30 cellular contexts compared by ENCODE assay signal in the genomic region with DNA sequence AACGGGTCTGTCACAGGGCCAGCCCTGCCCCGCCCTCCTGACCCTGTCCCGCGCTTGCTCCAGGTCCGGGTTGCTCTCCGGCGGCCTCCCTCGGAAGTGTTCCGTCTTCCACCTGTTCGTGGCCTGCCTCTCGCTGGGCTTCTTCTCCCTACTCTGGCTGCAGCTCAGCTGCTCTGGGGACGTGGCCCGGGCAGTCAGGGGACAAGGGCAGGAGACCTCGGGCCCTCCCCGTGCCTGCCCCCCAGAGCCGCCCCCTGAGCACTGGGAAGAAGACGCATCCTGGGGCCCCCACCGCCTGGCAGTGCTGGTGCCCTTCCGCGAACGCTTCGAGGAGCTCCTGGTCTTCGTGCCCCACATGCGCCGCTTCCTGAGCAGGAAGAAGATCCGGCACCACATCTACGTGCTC.
"Had no signal": no experiment of that assay in that cellular context is flagged by ENCODE, and none has a peak within 500 bp of the region (broad histone marks: within the 10 kb centered on the region; RNA-seq: fewer than 3 reads in every experiment).

No MANE protein-coding gene starts in this region.

- H3K27me3 Mint-ChIP-seq: activated naive CD4-positive, alpha-beta T cell treated with anti-CD3 and anti-CD28 coated beads, Interleukin-2, amount 10 ng/mL, durations not matched to agents 7 days and 5 days; activated naive CD8-positive, alpha-beta T cell treated with anti-CD3 and anti-CD28 coated beads, Interleukin-2, amount 10 ng/mL, durations not matched to agents 7 days and 5 days; effector memory CD8-positive, alpha-beta T cell; naive B cell; progenitor cell of endocrine pancreas; type B pancreatic cell had no signal

- H3K9me3 ChIP-seq: ascending aorta, gastrocnemius medialis, neutrophil, uterus had no signal

- H3K4me3 ChIP-seq: ascending aorta, cardiac muscle cell, coronary artery, dorsolateral prefrontal cortex, gastrocnemius medialis, uterus had no signal

- ATAC-seq: effector memory CD8-positive, alpha-beta T cell; gastrocnemius medialis; left colon; stimulated activated naive CD8-positive, alpha-beta T cell treated with anti-CD3 and anti-CD28 coated beads, Interleukin-15, Interleukin-2, amounts not matched to agents 100 U/mL and 50 U/mL, for 24 hours had no signal

- H3K27ac ChIP-seq: ascending aorta, cardiac muscle cell, coronary artery, dorsolateral prefrontal cortex, gastrocnemius medialis, neutrophil, uterus, VCaP had no signal

- DNase-seq: activated CD4-positive, alpha-beta T cell treated with anti-CD3 and anti-CD28 coated beads for 48 hours; activated CD4-positive, alpha-beta T cell treated with anti-CD3 and anti-CD28 coated beads, Interleukin-2, amount 50 U/mL, for 48 hours; activated gamma-delta T cell; activated naive CD4-positive, alpha-beta T cell treated with anti-CD3 and anti-CD28 coated beads, Interleukin-2, amount 10 ng/mL, durations not matched to agents 7 days and 5 days; activated naive CD8-positive, alpha-beta T cell treated with anti-CD3 and anti-CD28 coated beads, Interleukin-2, amount 10 ng/mL, durations not matched to agents 7 days and 5 days; cerebellar nuclear complex; effector memory CD8-positive, alpha-beta T cell; erythroblast; gastrocnemius medialis; glutamatergic neuron; hippocampal formation; left colon; naive B cell; nephron progenitor cell; stimulated activated CD4-positive, alpha-beta T cell treated with anti-CD3 and anti-CD28 coated beads, Interleukin-15, amount 100 ng/mL, for 24 hours; stimulated activated CD4-positive, alpha-beta T cell treated with anti-CD3 and anti-CD28 coated beads, Interleukin-2, amount 100 ng/mL, for 24 hours; stimulated activated naive CD8-positive, alpha-beta T cell treated with anti-CD3 and anti-CD28 coated beads, Interleukin-15, Interleukin-2, amounts not matched to agents 100 U/mL and 50 U/mL, for 24 hours; T-helper 9 cell; uterus had no signal

- H3K36me3 ChIP-seq: cardiac muscle cell, gastrocnemius medialis, uterus had no signal

- H3K4me3 Mint-ChIP-seq: activated naive CD4-positive, alpha-beta T cell treated with anti-CD3 and anti-CD28 coated beads, Interleukin-2, amount 10 ng/mL, durations not matched to agents 7 days and 5 days; activated naive CD8-positive, alpha-beta T cell treated with anti-CD3 and anti-CD28 coated beads, Interleukin-2, amount 10 ng/mL, durations not matched to agents 7 days and 5 days; effector memory CD8-positive, alpha-beta T cell; mesothelial cell of epicardium; nephron progenitor cell had no signal

- H3K9me3 Mint-ChIP-seq: activated naive CD4-positive, alpha-beta T cell treated with anti-CD3 and anti-CD28 coated beads, Interleukin-2, amount 10 ng/mL, durations not matched to agents 7 days and 5 days; activated naive CD8-positive, alpha-beta T cell treated with anti-CD3 and anti-CD28 coated beads, Interleukin-2, amount 10 ng/mL, durations not matched to agents 7 days and 5 days; brain; effector memory CD8-positive, alpha-beta T cell; mesothelial cell of epicardium; naive B cell; nephron progenitor cell; T-helper 1 cell treated with Interleukin-12 subunit alpha and Interleukin-12 subunit beta and Interleukin-4 antibody, amounts not matched to agents 30 μg/mL and 1 μg/mL, for 36 hours; type B pancreatic cell had no signal

- H3K27me3 ChIP-seq: ascending aorta, cardiac muscle cell, dorsolateral prefrontal cortex, gastrocnemius medialis, neutrophil, uterus had no signal

- H3K36me3 Mint-ChIP-seq: activated naive CD4-positive, alpha-beta T cell treated with anti-CD3 and anti-CD28 coated beads, Interleukin-2, amount 10 ng/mL, durations not matched to agents 7 days and 5 days; activated naive CD8-positive, alpha-beta T cell treated with anti-CD3 and anti-CD28 coated beads, Interleukin-2, amount 10 ng/mL, durations not matched to agents 7 days and 5 days; mesothelial cell of epicardium had no signal

- H3K27ac Mint-ChIP-seq: activated naive CD8-positive, alpha-beta T cell treated with anti-CD3 and anti-CD28 coated beads, Interleukin-2, amount 10 ng/mL, durations not matched to agents 7 days and 5 days; mesothelial cell of epicardium; nephron progenitor cell; progenitor cell of endocrine pancreas; T-helper 1 cell treated with Interleukin-12 subunit alpha and Interleukin-12 subunit beta and Interleukin-4 antibody, amounts not matched to agents 30 μg/mL and 1 μg/mL, for 36 hours; type B pancreatic cell had no signal
